ENCODE assay signal across 8 cellular contexts in genomic region chr1:77533660-77534295, GRCh38.
A peak's percentile ranks its signal among the peaks of the same experiment; 100 is the strongest.
DNase-seq lines count a peak whose midpoint lies in the region; ATAC-seq and TF ChIP-seq lines count a peak whose summit lies in the region.

No MANE protein-coding gene starts in this region.

- CTCF ChIA-PET in CD8-positive, alpha-beta memory T cell (lab: Charles Lee), result interaction anchor here (0.6 to 1.6 kb wide), 14 partner anchors 8 to 580 kb away, joined by 3 to 9 read pairs (median 4); no protein-coding TSS in a partner anchor

- H3K27me3 Mint-ChIP-seq in CD8-positive, alpha-beta memory T cell, result peaks cover 4 to 6% of the 10 kb centered on the region in 2 donors

- H3K36me3 Mint-ChIP-seq in CD8-positive, alpha-beta memory T cell, result peaks cover 0 to 3% (median 1%) of the 10 kb centered on the region in 3 donors

- H3K4me1 Mint-ChIP-seq in CD8-positive, alpha-beta memory T cell, result peaks cover 4 to 8% (median 4%) of the 10 kb centered on the region in 3 donors

- H3K9me3 Mint-ChIP-seq in CD8-positive, alpha-beta memory T cell, result no peaks in the 10 kb centered on the region

- peak; percentile 34 to 58 (median 49) for DNase-seq in CD8-positive, alpha-beta memory T cell
- DNase-seq in H7 (peak; percentile 75), NCI-H446 treated with DMSO at 0.1 percent for 48 hours (lab: John Stamatoyannopoulos, UW) (peak; percentile 43), dermis microvascular lymphatic vessel endothelial cell (ENCODE audit: low read depth in 2 of 2) (peak; percentile 72 to 81), lower lobe of right lung (peak; percentile 55)
- DNase-seq in activated CD4-positive, alpha-beta T cell treated with anti-CD3 and anti-CD28 coated beads, Interleukin-2, amount 50 U/mL, for 48 hours, result peak; percentile 53 to 66
- DNase-seq in stimulated activated CD8-positive, alpha-beta memory T cell treated with anti-CD3 and anti-CD28 coated beads, Interleukin-12 subunit alpha, Interleukin-12 subunit beta, amount 100 ng/mL, for 4 hours (ENCODE audit: low read depth), result peak; percentile 12

- peak; percentile 88 for TF ChIP-seq CTCF in lower lobe of right lung (IDR thresholded peaks at IDR 0.05)

- no peaks in the 10 kb centered on the region for H3K9me3 ChIP-seq in CD8-positive, alpha-beta memory T cell (ENCODE audit: low read length)
- H3K9me3 ChIP-seq in lower lobe of right lung, result no peaks in the 10 kb centered on the region

- H3K36me3 ChIP-seq in CD8-positive, alpha-beta memory T cell (ENCODE audit: insufficient read depth, low read length), result no peaks in the 10 kb centered on the region
- H3K36me3 ChIP-seq in H7 (replicated peaks; ENCODE audit: control insufficient read depth, insufficient read depth, low read length) (no peaks in the 10 kb centered on the region), lower lobe of right lung (no peaks in the 10 kb centered on the region)

- POLR2A ChIA-PET in CD8-positive, alpha-beta memory T cell (lab: Charles Lee), result no interaction called here

- peak overlapping the region in 2 of 8 donors; percentile 7 to 56 for H3K27ac Mint-ChIP-seq in CD8-positive, alpha-beta memory T cell

- ATAC-seq in lower lobe of right lung (peak; percentile 66 to 78), HG02642 (IDR thresholded peaks at IDR 0.05; ENCODE audit: poor library complexity, unreplicated experiment) (no peak)

- H3K27me3 ChIP-seq in CD8-positive, alpha-beta memory T cell (ENCODE audit: insufficient read depth, low read length, poor library complexity, severe bottlenecking), result no peaks in the 10 kb centered on the region
- H3K27me3 ChIP-seq in H7 (ENCODE audit: control insufficient read depth, insufficient read depth, low read length), result no peaks in the 10 kb centered on the region
- no peaks in the 10 kb centered on the region for H3K27me3 ChIP-seq in lower lobe of right lung (ENCODE audit: low read depth)

- no peak overlapping the region for H3K27ac ChIP-seq in CD8-positive, alpha-beta memory T cell (ENCODE audit: low read depth, low read length)
- no peak overlapping the region for H3K27ac ChIP-seq in lower lobe of right lung

- H3K4me3 ChIP-seq in CD8-positive, alpha-beta memory T cell (ENCODE audit: low read length), result no peak overlapping the region
- no peak overlapping the region for H3K4me3 ChIP-seq in H7 (ENCODE audit: insufficient read depth, low read depth, low read length)
- no peak overlapping the region for H3K4me3 ChIP-seq in lower lobe of right lung

- intact Hi-C loops in lower lobe of right lung (cut with DNase I), result no loop called here

- H3K4me3 Mint-ChIP-seq in CD8-positive, alpha-beta memory T cell, result peak overlapping the region in 1 of 7 donors; percentile 6

- H3K4me1 ChIP-seq in CD8-positive, alpha-beta memory T cell (ENCODE audit: insufficient read depth, low read length), result peaks cover 3% of the 10 kb centered on the region
- peaks cover 9% of the 10 kb centered on the region for H3K4me1 ChIP-seq in lower lobe of right lung

Comparison
In these comparisons a context has a peak if more than half of its experiments do, and no peak if none do; other contexts are left out.
1. DNase-seq: peak in every context shown above with its lines; median percentile 76 in dermis microvascular lymphatic vessel endothelial cell; 75 in H7; 60 in activated CD4-positive, alpha-beta T cell treated with anti-CD3 and anti-CD28 coated beads, Interleukin-2, amount 50 U/mL, for 48 hours; 55 in lower lobe of right lung; 49 in CD8-positive, alpha-beta memory T cell; 43 in NCI-H446 treated with DMSO at 0.1 percent for 48 hours; 12 in stimulated activated CD8-positive, alpha-beta memory T cell treated with anti-CD3 and anti-CD28 coated beads, Interleukin-12 subunit alpha, Interleukin-12 subunit beta, amount 100 ng/mL, for 4 hours.